Comparison of ENCODE assay signal across 10 cellular contexts in genomic region chr3:106345353-106346027, GRCh38.
DNase-seq lines count a peak whose midpoint lies in the region; ATAC-seq, FAIRE-seq and TF ChIP-seq lines count a peak whose summit lies in the region.
"Had no signal": no experiment of that assay in that cellular context is flagged by ENCODE, and none has a peak within 500 bp of the region (broad histone marks: within the 10 kb centered on the region; RNA-seq: fewer than 3 reads in every experiment).

No MANE protein-coding gene starts in this region.

- WGBS in H1 (ENCODE audit: extremely low coverage in 1 of 2, insufficient coverage in 1 of 2, insufficient read length in 1 of 2, insufficient replicate concordance in 2 of 2, low coverage in 1 of 2, low lambda C conversion rate in 2 of 2, missing lambda C conversion rate in 1 of 2), 2 experiments, result 91% methylated on average over 5 of the region's 5 CpGs; no CpG with 5 or more reads in 1 of the 2 experiments

- no peak overlapping the region for H4K8ac ChIP-seq in H1 (ENCODE audit: extremely low read depth, insufficient read depth, low read length)

- H2BK5ac ChIP-seq in H1 (ENCODE audit: low read depth, low read length), result no peak overlapping the region

- H3K4ac ChIP-seq in H1 (replicated peaks; ENCODE audit: insufficient read length, low read depth, low read length), result no peak overlapping the region

- H3K9me3 ChIP-seq in H1 (ENCODE audit: insufficient read depth in 2 of 2, low read depth in 1 of 2, low read length in 1 of 2), result no peaks in the 10 kb centered on the region

- TF ChIP-seq RAD21 in H1 (IDR thresholded peaks at IDR 0.05 in 1 of 2, conservative IDR thresholded peaks at IDR 0.05 in 1 of 2; ENCODE audit: low read depth in 2 of 2, low read length in 2 of 2), result peak in 1 of 2 experiments; percentile 15; a peak in 1 of 4 replicates

- POLR2A ChIA-PET in H1 (lab: Charles Lee; ENCODE audit: partially characterized antibody), result no interaction called here

- no peak overlapping the region for H3K4me2 ChIP-seq in H1 (ENCODE audit: insufficient read depth in 1 of 2, low read depth in 2 of 2, low read length in 2 of 2)

- H3K23me2 ChIP-seq in H1 (ENCODE audit: low read depth, low read length), result no peaks in the 10 kb centered on the region

- peak overlapping the region; percentile 61; the same call in 1 of the 2 replicates for H2BK15ac ChIP-seq in H1 (ENCODE audit: low read length)

- H2BK20ac ChIP-seq in H1 (ENCODE audit: low read length), result no peak overlapping the region

- no peak overlapping the region for H3K14ac ChIP-seq in H1 (ENCODE audit: insufficient read length)

- CTCF ChIA-PET in H1 (lab: Charles Lee; ENCODE audit: partially characterized antibody), result no interaction called here

- H4K91ac ChIP-seq in H1 (replicated peaks; ENCODE audit: insufficient read length, low read length), result no peak overlapping the region

- H3K79me2 ChIP-seq in H1 (ENCODE audit: control insufficient read depth in 1 of 2, insufficient read depth in 2 of 2, low read length in 2 of 2), result no peaks in the 10 kb centered on the region

- H2AFZ ChIP-seq in H1 (ENCODE audit: low read length), result peak overlapping the region; percentile 93

- FAIRE-seq in H1 (lab: Jason Lieb, UNC), result no peak
- FAIRE-seq: endothelial cell of umbilical vein had no signal

- no peak overlapping the region for H2BK12ac ChIP-seq in H1 (ENCODE audit: low read depth, low read length)

- no peak overlapping the region for H2AK5ac ChIP-seq in H1 (ENCODE audit: low read depth, low read length)

- H3K9ac ChIP-seq in H1 (replicated peaks in 1 of 4; ENCODE audit: extremely low read depth in 1 of 4, low read depth in 3 of 4, low read length in 3 of 4), result no peak overlapping the region
- H3K9ac ChIP-seq in rectal smooth muscle tissue (ENCODE audit: low read length), result no peak overlapping the region

- TF ChIP-seq EP300 in H1 (IDR thresholded peaks at IDR 0.05; ENCODE audit: borderline replicate concordance in 1 of 2, low read depth in 2 of 2, low read length in 2 of 2), result no peak

- ATAC-seq in left ventricle myocardium superior, result no peak
- ATAC-seq: activated CD8-positive, alpha-beta memory T cell treated with anti-CD3 and anti-CD28 coated beads, Interleukin-2, amount 10 ng/mL, durations not matched to agents 7 days and 5 days had no signal

- H3K27ac ChIP-seq in H1 (ENCODE audit: low read depth, low read length), result no peak overlapping the region
- peak overlapping the region; percentile 3 for H3K27ac ChIP-seq in rectal smooth muscle tissue (ENCODE audit: low read depth, low read length)
- H3K27ac ChIP-seq in substantia nigra (ENCODE audit: low read depth, low read length, poor library complexity, severe bottlenecking), result no peak overlapping the region

- no peak overlapping the region for H3K23ac ChIP-seq in H1 (ENCODE audit: insufficient read length)

- no peaks in the 10 kb centered on the region for H3K79me1 ChIP-seq in H1 (ENCODE audit: low read depth, low read length)

- H3K4me3 ChIP-seq in H1 (ENCODE audit: extremely low read depth in 1 of 4, insufficient read depth in 2 of 4, low read depth in 3 of 4, low read length in 4 of 4), result no peak overlapping the region
- H3K4me3 ChIP-seq in rectal smooth muscle tissue (ENCODE audit: low read length), result no peak overlapping the region

- no peak for TF ChIP-seq POLR2A in H1 (IDR thresholded peaks at IDR 0.05; ENCODE audit: control extremely low read depth in 1 of 2, low read depth in 2 of 2, low read length in 2 of 2)

- H2BK120ac ChIP-seq in H1 (replicated peaks; ENCODE audit: low read depth, low read length), result no peak overlapping the region

- no peak overlapping the region for H4K5ac ChIP-seq in H1 (ENCODE audit: insufficient read length, low read depth, low read length)

- H3K36me3 ChIP-seq in H1 (ENCODE audit: control insufficient read depth in 2 of 4, insufficient read depth in 4 of 4, low read length in 3 of 4) (no peaks in the 10 kb centered on the region), rectal smooth muscle tissue (ENCODE audit: control insufficient read depth, insufficient read depth, low read length) (no peaks in the 10 kb centered on the region)

- TF ChIP-seq CTCF in H1 (IDR thresholded peaks at IDR 0.05; ENCODE audit: control extremely low read depth in 1 of 3, insufficient read depth in 1 of 3, low read depth in 1 of 3, low read length in 3 of 3), result no peak

- DNase-seq in EL (peak; percentile 79), NCI-H226 (peak; percentile 93), H1 (ENCODE audit: low read depth in 1 of 2, low spot score in 2 of 2) (no peak), NCI-H510A (lab: John Stamatoyannopoulos, UW) (no peak), NCI-H1092 treated with DMSO at 0.1 percent for 48 hours (lab: John Stamatoyannopoulos, UW) (no peak), substantia nigra (lab: John Stamatoyannopoulos, UW) (no peak), left ventricle myocardium superior (no peak)
- DNase-seq: activated CD8-positive, alpha-beta memory T cell treated with anti-CD3 and anti-CD28 coated beads, Interleukin-2, amount 10 ng/mL, durations not matched to agents 7 days and 5 days had no signal

- intact Hi-C loops in left ventricle myocardium superior (cut with micrococcal nuclease), result no loop called here

- H3K56ac ChIP-seq in H1 (replicated peaks; ENCODE audit: insufficient read length, low read depth, low read length), result no peak overlapping the region

- H4K20me1 ChIP-seq in H1 (replicated peaks in 1 of 2; ENCODE audit: control insufficient read depth in 1 of 2, insufficient read depth in 2 of 2, low read length in 2 of 2), result no peaks in the 10 kb centered on the region

- H3K27me3 ChIP-seq in H1 (replicated peaks in 1 of 4; ENCODE audit: control insufficient read depth in 3 of 4, extremely low read depth in 1 of 4, insufficient read depth in 3 of 4, low read length in 3 of 4), result no peaks in the 10 kb centered on the region
- H3K27me3 ChIP-seq in rectal smooth muscle tissue (ENCODE audit: control insufficient read depth, insufficient read depth, low read length), result no peaks in the 10 kb centered on the region

- H3K4me1 ChIP-seq in H1 (replicated peaks in 1 of 4; ENCODE audit: control insufficient read depth in 3 of 4, insufficient read depth in 4 of 4, low read length in 3 of 4), result no peaks in the 10 kb centered on the region
- no peaks in the 10 kb centered on the region for H3K4me1 ChIP-seq in rectal smooth muscle tissue (ENCODE audit: control insufficient read depth, insufficient read depth, low read length)

- no peak overlapping the region for H3K18ac ChIP-seq in H1 (ENCODE audit: extremely low read depth, low read length)

TF ChIP-seq in H1, 55 proteins besides CTCF, POLR2A, EP300 and RAD21:
- no peak for TF ChIP-seq SIRT6 (IDR thresholded peaks at IDR 0.05; ENCODE audit: low read length)
- TF ChIP-seq BACH1 (IDR thresholded peaks at IDR 0.05; ENCODE audit: low read length), result no peak
- no peak for TF ChIP-seq SAP30 (IDR thresholded peaks at IDR 0.05; ENCODE audit: insufficient read depth, insufficient replicate concordance, low read length)
- TF ChIP-seq CTBP2 (IDR thresholded peaks at IDR 0.05; ENCODE audit: borderline replicate concordance, insufficient read depth, insufficient read length, low read length), result no peak
- no peak for TF ChIP-seq ZNF274 (IDR thresholded peaks at IDR 0.05; ENCODE audit: borderline replicate concordance, extremely low read depth, low read length)
- no peak for TF ChIP-seq CHD1 (IDR thresholded peaks at IDR 0.05; ENCODE audit: low read depth, low read length)
- no peak for TF ChIP-seq EGR1 (IDR thresholded peaks at IDR 0.05; ENCODE audit: borderline replicate concordance, low read depth, low read length)
- TF ChIP-seq SIN3A (conservative IDR thresholded peaks at IDR 0.05 in 1 of 2, IDR thresholded peaks at IDR 0.05 in 1 of 2; ENCODE audit: low read depth in 1 of 2, low read length in 2 of 2), result no peak
- no peak for TF ChIP-seq MAFK (IDR thresholded peaks at IDR 0.05; ENCODE audit: low read depth, low read length)
- TF ChIP-seq MAX (IDR thresholded peaks at IDR 0.05), result no peak
- no peak for TF ChIP-seq NANOG (IDR thresholded peaks at IDR 0.05; ENCODE audit: insufficient read depth, low read depth, low read length, poor library complexity, severe bottlenecking)
- no peak for TF ChIP-seq BRCA1 (IDR thresholded peaks at IDR 0.05; ENCODE audit: low read depth, low read length)
- TF ChIP-seq JUN (IDR thresholded peaks at IDR 0.05; ENCODE audit: low read depth, low read length), result no peak
TF ChIP-seq in H1: peak in this region for 0.

Comparison
In these comparisons a context has a peak if more than half of its experiments do, and no peak if none do; other contexts are left out.
1. DNase-seq: peak in EL (single experiment) and NCI-H226 (single experiment); none in H1 (0 of 2), NCI-H510A (single experiment), NCI-H1092 treated with DMSO at 0.1 percent for 48 hours (single experiment), substantia nigra (0 of 49) and left ventricle myocardium superior (single experiment).